Comparison of ENCODE assay signal across 12 cellular contexts in the genomic region with DNA sequence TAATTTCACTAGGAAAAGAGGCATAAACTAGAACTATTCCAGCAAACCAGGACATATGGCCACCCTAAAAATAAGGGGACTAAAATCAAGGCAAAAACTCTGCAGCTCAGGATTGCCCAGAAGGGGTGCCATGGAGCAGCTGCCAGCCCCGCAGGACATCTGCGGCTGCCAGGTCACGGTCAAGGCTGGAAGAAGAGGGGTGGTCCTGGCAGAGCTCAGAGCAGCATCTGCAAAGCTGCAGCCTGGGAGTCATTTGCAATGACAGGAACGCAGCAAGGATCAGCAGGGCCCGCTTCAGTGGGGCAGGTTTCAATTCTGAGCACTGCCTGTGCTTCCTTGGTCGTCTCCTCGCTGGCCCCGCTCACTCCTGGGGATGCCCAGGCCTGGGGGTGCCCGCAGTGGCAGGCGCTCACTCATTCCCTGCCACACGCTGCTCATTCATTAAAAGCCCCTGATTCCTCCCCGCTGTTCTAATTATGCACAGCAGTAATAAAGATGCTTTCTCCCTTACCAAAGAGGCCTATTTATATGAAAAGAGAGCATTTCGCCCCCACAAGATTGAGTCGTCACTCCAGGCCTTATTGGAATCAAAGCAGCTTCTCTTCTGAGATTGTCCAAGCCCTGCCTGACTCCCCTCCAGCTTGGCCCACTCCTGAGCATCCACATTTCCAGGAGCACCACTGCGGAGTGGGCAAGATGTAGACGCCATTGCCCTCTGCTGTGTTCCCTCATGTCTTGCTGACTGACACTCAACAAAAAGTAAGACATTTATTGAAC. TPM values are rescaled to one million over a fixed set of nuclear protein-coding genes. Genes with fewer than 3 reads are reported as not detected.
A peak's percentile ranks its signal among the peaks of the same experiment; 100 is the strongest.
DNase-seq lines count a peak whose midpoint lies in the region; ATAC-seq and TF ChIP-seq lines count a peak whose summit lies in the region.
"Had no signal": no experiment of that assay in that cellular context is flagged by ENCODE, and none has a peak within 500 bp of the region (broad histone marks: within the 10 kb centered on the region; RNA-seq: fewer than 3 reads in every experiment).

No MANE protein-coding gene starts in this region.

- no peaks in the 10 kb centered on the region for H3K79me2 ChIP-seq in parathyroid adenoma

- no peaks in the 10 kb centered on the region for H3K36me3 ChIP-seq in parathyroid adenoma (ENCODE audit: control insufficient read depth, insufficient read depth, low read length)
- H3K36me3 ChIP-seq: lower lobe of right lung had no signal

- no peak overlapping the region for H3K27ac Mint-ChIP-seq in T-cell
- H3K27ac Mint-ChIP-seq: activated CD4-positive, alpha-beta memory T cell treated with anti-CD3 and anti-CD28 coated beads for 36 hours had no signal

- no peak overlapping the region for H3K4me2 ChIP-seq in parathyroid adenoma (ENCODE audit: low read length)
- H3K4me2 ChIP-seq: KMS-11 had no signal

- H3K4me1 ChIP-seq in parathyroid adenoma: no peaks in the 10 kb centered on the region

- no peak overlapping the region for H3K4me3 Mint-ChIP-seq in T-cell
- H3K4me3 Mint-ChIP-seq: activated CD4-positive, alpha-beta memory T cell treated with anti-CD3 and anti-CD28 coated beads for 36 hours had no signal

- peak; percentile 37 for TF ChIP-seq CTCF in fibroblast of pulmonary artery (IDR thresholded peaks at IDR 0.05; ENCODE audit: low read length, missing control alignments)
- peak; percentile 9 for TF ChIP-seq CTCF in parathyroid adenoma (IDR thresholded peaks at IDR 0.05)

- H3K9me3 ChIP-seq in parathyroid adenoma (ENCODE audit: control insufficient read depth, low read length): no peaks in the 10 kb centered on the region
- H3K9me3 ChIP-seq: lower lobe of right lung, SJSA1 had no signal

- POLR2A ChIA-PET in T-cell (lab: Charles Lee): no interaction called here

- peaks cover 0 to 4% (median 3%) of the 10 kb centered on the region in 3 donors for H3K9me3 Mint-ChIP-seq in T-cell

- H3K27me3 Mint-ChIP-seq in T-cell: peaks cover 59 to 62% of the 10 kb centered on the region in 2 donors

- H3K36me3 Mint-ChIP-seq in T-cell: no peaks in the 10 kb centered on the region
- H3K36me3 Mint-ChIP-seq: activated CD4-positive, alpha-beta memory T cell treated with anti-CD3 and anti-CD28 coated beads for 36 hours had no signal

- CTCF ChIA-PET in T-cell (lab: Charles Lee): no interaction called here

- H3K4me1 Mint-ChIP-seq in T-cell: peaks cover 4 to 5% (median 4%) of the 10 kb centered on the region in 3 donors

- no peak overlapping the region for H3K4me3 ChIP-seq in fibroblast of pulmonary artery (replicated peaks; ENCODE audit: low read depth, low read length)
- no peak overlapping the region for H3K4me3 ChIP-seq in parathyroid adenoma (ENCODE audit: low read depth, low read length)
- H3K4me3 ChIP-seq: lower lobe of right lung, SJSA1 had no signal

- no peaks in the 10 kb centered on the region for H3K27me3 ChIP-seq in parathyroid adenoma (ENCODE audit: control insufficient read depth, insufficient read depth, low read length)

- ATAC-seq in SK-N-SH treated with all-trans-retinoic acid at 6 μM for 48 hours (peak; percentile 11; the same call in 1 of the 3 replicates), T-cell (replicated peaks in 1 of 4) (no peak), HG02623 (IDR thresholded peaks at IDR 0.05; ENCODE audit: unreplicated experiment) (no peak), GM21381 (IDR thresholded peaks at IDR 0.05; ENCODE audit: unreplicated experiment) (no peak), GM21360 (IDR thresholded peaks at IDR 0.05; ENCODE audit: unreplicated experiment) (no peak)
- ATAC-seq: lower lobe of right lung had no signal

- no peak overlapping the region for H3K9ac ChIP-seq in parathyroid adenoma
- H3K9ac ChIP-seq: KMS-11 had no signal

- no peak overlapping the region for H2AFZ ChIP-seq in parathyroid adenoma

- DNase-seq in DMS 273 (lab: John Stamatoyannopoulos, UW; ENCODE audit: unreplicated experiment): peak; percentile 82
- no peak for DNase-seq in fibroblast of pulmonary artery (ENCODE audit: low read depth)
- DNase-seq in T-cell: no peak
- DNase-seq: activated CD4-positive, alpha-beta memory T cell treated with anti-CD3 and anti-CD28 coated beads for 36 hours; lower lobe of right lung had no signal

- H3K27ac ChIP-seq in parathyroid adenoma: no peak overlapping the region
- H3K27ac ChIP-seq: KMS-11, lower lobe of right lung, SJSA1 had no signal

TF ChIP-seq in SK-N-SH treated with all-trans-retinoic acid at 6 μM for 48 hours, 23 proteins besides CTCF, POLR2A, EP300 and RAD21:
- TF ChIP-seq ARNTL (CRISPR knock-in tag; IDR thresholded peaks at IDR 0.05; ENCODE audit: borderline replicate concordance, low read depth): no peak

RNA-seq across cellular contexts. Expression of gene HSPA12A, which starts 4.6 kb away (rescaled TPM):
- under 1 TPM; 0.26 to 0.89 (median 0.53) TPM for total RNA-seq in T-cell
